In genomic region chr1:43472087-43472462, GRCh38 we compare ENCODE assay signal across 24 cellular contexts. TPM values are rescaled to one million over a fixed set of nuclear protein-coding genes. Genes with fewer than 3 reads are reported as not detected.
DNase-seq lines count a peak whose midpoint lies in the region; ATAC-seq and TF ChIP-seq lines count a peak whose summit lies in the region.
"Had no signal": no experiment of that assay in that cellular context is flagged by ENCODE, and none has a peak within 500 bp of the region (broad histone marks: within the 10 kb centered on the region; RNA-seq: fewer than 3 reads in every experiment).

No MANE protein-coding gene starts in this region.

- no peaks in the 10 kb centered on the region for H3K36me3 Mint-ChIP-seq in endodermal cell (ENCODE audit: low read depth)
- H3K36me3 Mint-ChIP-seq: natural killer cell had no signal

- CTCF ChIA-PET in RWPE1 (lab: Yijun Ruan, JAX) = no interaction called here

- H4K20me1 ChIP-seq in GM23248 (ENCODE audit: insufficient read depth) (no peaks in the 10 kb centered on the region), fibroblast of lung (ENCODE audit: control insufficient read depth, extremely low read depth, insufficient read depth, low read length) (no peaks in the 10 kb centered on the region)

- peak overlapping the region; percentile 68 for H3K14ac ChIP-seq in trophoblast cell (ENCODE audit: low read length)

- H3K27me3 ChIP-seq in GM23248 (replicated peaks; ENCODE audit: insufficient read depth) (no peaks in the 10 kb centered on the region), fibroblast of lung (ENCODE audit: control insufficient read depth, insufficient read depth, low read length) (no peaks in the 10 kb centered on the region), trophoblast cell (ENCODE audit: insufficient read depth, low read length) (no peaks in the 10 kb centered on the region), endodermal cell (ENCODE audit: control insufficient read depth, insufficient read depth, low read length, poor library complexity, severe bottlenecking) (no peaks in the 10 kb centered on the region)
- H3K27me3 ChIP-seq: heart right ventricle had no signal

- H3K27ac Mint-ChIP-seq in endodermal cell = no peak overlapping the region
- H3K27ac Mint-ChIP-seq: dendritic cell treated with granulocyte-macrophage colony-stimulating factor and Interleukin-4, amounts not matched to agents 40 ng/mL and 50 ng/mL, for 4 days; natural killer cell had no signal

- H3K4ac ChIP-seq in trophoblast cell (ENCODE audit: low read depth, low read length) = peak overlapping the region; percentile 82

- H4K8ac ChIP-seq in trophoblast cell (ENCODE audit: low read depth, low read length) = peak overlapping the region; percentile 69

- H3K4me3 ChIP-seq in GM23248 (no peak overlapping the region), fibroblast of lung (replicated peaks in 1 of 4; ENCODE audit: control extremely low read depth in 1 of 4, insufficient read depth in 1 of 4, low read depth in 3 of 4, low read length in 4 of 4) (no peak overlapping the region), trophoblast cell (ENCODE audit: low read depth, low read length) (no peak overlapping the region), endodermal cell (ENCODE audit: low read length) (no peak overlapping the region)
- H3K4me3 ChIP-seq: heart right ventricle, thoracic aorta had no signal

- H3K4me2 ChIP-seq in GM23248 (ENCODE audit: unreplicated experiment) (peak overlapping the region; percentile 33), fibroblast of lung (ENCODE audit: extremely low read depth, insufficient read depth, low read length) (no peak overlapping the region), trophoblast cell (ENCODE audit: low read length) (no peak overlapping the region)

- no peak overlapping the region; the same call in 1 of the 2 replicates for H3K9ac ChIP-seq in GM23248
- peak overlapping the region; percentile 8 for H3K9ac ChIP-seq in fibroblast of lung (ENCODE audit: insufficient read depth, low read length)
- H3K9ac ChIP-seq in trophoblast cell (ENCODE audit: low read length) = no peak overlapping the region
- no peak overlapping the region for H3K9ac ChIP-seq in endodermal cell (ENCODE audit: extremely low read depth, low read length, poor library complexity, severe bottlenecking)
- H3K9ac ChIP-seq: parathyroid adenoma had no signal

- 73 to 79% methylated on average over 5 of the region's 5 CpGs for WGBS in GM23248 (ENCODE audit: low coverage in 1 of 2, low lambda C conversion rate in 2 of 2, missing lambda C conversion rate in 2 of 2), 2 experiments
- no CpG with 5 or more reads among the region's 5 CpGs for WGBS in trophoblast cell (ENCODE audit: extremely low coverage, insufficient coverage, insufficient read length)
- 94 to 95% methylated on average over 4 to 5 of the region's 5 CpGs for WGBS in endodermal cell (ENCODE audit: insufficient coverage in 1 of 2, insufficient read length in 1 of 2), 2 experiments

- H3K9me3 Mint-ChIP-seq in endodermal cell = no peaks in the 10 kb centered on the region
- H3K9me3 Mint-ChIP-seq: activated T-cell treated with anti-CD3 and anti-CD28 coated beads, Interleukin-2, amount 50 U/mL, for 4 hours; dendritic cell treated with granulocyte-macrophage colony-stimulating factor and Interleukin-4, amounts not matched to agents 40 ng/mL and 50 ng/mL, for 4 days; natural killer cell had no signal

- DNase-seq in GM23248 (no peak), RWPE1 (ENCODE audit: low spot score) (no peak), fibroblast of lung (ENCODE audit: low read depth in 2 of 2) (no peak), trophoblast cell (no peak), endodermal cell (no peak), glomerular visceral epithelial cell (ENCODE audit: extremely low spot score) (no peak)
- DNase-seq in activated effector memory CD4-positive, alpha-beta T cell treated with anti-CD3 and anti-CD28 coated beads, Interleukin-2, amount 50 U/mL, for 16 hours = no peak
- DNase-seq: activated CD4-positive, alpha-beta T cell treated with anti-CD3 and anti-CD28 coated beads for 4 hours; activated naive CD4-positive, alpha-beta T cell treated with Interleukin-2 at 50 U/mL for 16 hours; activated T-cell treated with anti-CD3 and anti-CD28 coated beads, Interleukin-2, amount 50 U/mL, for 4 hours; DMS 273 treated with DMSO at 0.1 percent for 48 hours; heart right ventricle; left cardiac atrium; midbrain; natural killer cell; NCI-H2171; NK-92 treated with Interleukin-12 subunit alpha and Interleukin-12 subunit beta, amount 100 ng/mL, for 24 hours; right cardiac atrium; stimulated activated naive CD8-positive, alpha-beta T cell treated with anti-CD3 and anti-CD28 coated beads, Interleukin-15, Interleukin-2, amounts not matched to agents 100 U/mL and 50 U/mL, for 24 hours; T-helper 2 cell had no signal

- peak overlapping the region; percentile 94 for H2BK120ac ChIP-seq in trophoblast cell (ENCODE audit: insufficient read depth, low read length, poor library complexity)

- in situ Hi-C loops in GM23248 (cut with MboI) = no loop called here

- H4K91ac ChIP-seq in trophoblast cell (ENCODE audit: low read depth, low read length) = peak overlapping the region; percentile 77

- H3K18ac ChIP-seq in trophoblast cell (ENCODE audit: low read length) = no peak overlapping the region

- POLR2A ChIA-PET in RWPE1 (lab: Yijun Ruan, JAX; ENCODE audit: low non-redundant PET) = no interaction called here

- no peaks in the 10 kb centered on the region for H3K9me3 ChIP-seq in GM23248 (ENCODE audit: low read depth)
- no peaks in the 10 kb centered on the region for H3K9me3 ChIP-seq in fibroblast of lung (ENCODE audit: control insufficient read depth, insufficient read depth, low read depth, low read length)
- peaks cover 6% of the 10 kb centered on the region for H3K9me3 ChIP-seq in trophoblast cell (ENCODE audit: insufficient read depth, low read depth, low read length)
- H3K9me3 ChIP-seq in endodermal cell (ENCODE audit: control insufficient read depth, low read length) = no peaks in the 10 kb centered on the region
- H3K9me3 ChIP-seq: heart right ventricle, thoracic aorta had no signal

- H2BK12ac ChIP-seq in trophoblast cell (ENCODE audit: low read length) = peak overlapping the region; percentile 89

- no peaks in the 10 kb centered on the region for H3K79me2 ChIP-seq in GM23248 (ENCODE audit: insufficient read depth)
- no peaks in the 10 kb centered on the region for H3K79me2 ChIP-seq in fibroblast of lung (ENCODE audit: control insufficient read depth, insufficient read depth, low read length)
- H3K79me2 ChIP-seq in trophoblast cell (ENCODE audit: control insufficient read depth, insufficient read depth, low read length, poor library complexity) = peaks cover 2% of the 10 kb centered on the region
- H3K79me2 ChIP-seq: parathyroid adenoma had no signal

- H3K4me1 ChIP-seq in GM23248 (ENCODE audit: insufficient read depth) = peaks cover 34% of the 10 kb centered on the region
- H3K4me1 ChIP-seq in fibroblast of lung (ENCODE audit: control insufficient read depth, extremely low read depth, insufficient read depth, low read length) = peaks cover 21% of the 10 kb centered on the region
- peaks cover 6 to 16% of the 10 kb centered on the region in 2 experiments for H3K4me1 ChIP-seq in trophoblast cell (ENCODE audit: control insufficient read depth in 1 of 2, insufficient read depth in 2 of 2, low read length in 2 of 2)
- H3K4me1 ChIP-seq in endodermal cell (ENCODE audit: control insufficient read depth, insufficient read depth, low read length) = peaks cover 5% of the 10 kb centered on the region
- H3K4me1 ChIP-seq: parathyroid adenoma had no signal

- TF ChIP-seq CTCF in RWPE1 (conservative IDR thresholded peaks at IDR 0.05; ENCODE audit: low read depth) (no peak), fibroblast of lung (conservative IDR thresholded peaks at IDR 0.05 in 1 of 2, IDR thresholded peaks at IDR 0.05 in 1 of 2; ENCODE audit: low read depth in 1 of 2, low read length in 2 of 2) (no peak), endodermal cell (conservative IDR thresholded peaks at IDR 0.05) (no peak)

- H2AFZ ChIP-seq in GM23248 (no peak overlapping the region), fibroblast of lung (ENCODE audit: low read length) (peak overlapping the region; percentile 9), trophoblast cell (ENCODE audit: insufficient read depth, low read length, poor library complexity) (no peak overlapping the region)
- H2AFZ ChIP-seq: parathyroid adenoma had no signal

- ATAC-seq in HG02970 (IDR thresholded peaks at IDR 0.05; ENCODE audit: low FRiP score, unreplicated experiment) = no peak
- ATAC-seq: activated T-cell treated with anti-CD3 and anti-CD28 coated beads, Interleukin-2, amount 50 U/mL, for 4 hours; natural killer cell; stimulated activated naive CD8-positive, alpha-beta T cell treated with anti-CD3 and anti-CD28 coated beads, Interleukin-15, Interleukin-2, amounts not matched to agents 100 U/mL and 50 U/mL, for 24 hours had no signal

- peaks cover 34% of the 10 kb centered on the region for H3F3A ChIP-seq in GM23248 (ENCODE audit: insufficient read depth)

- peaks cover 29% of the 10 kb centered on the region for H3K79me1 ChIP-seq in trophoblast cell (ENCODE audit: low read length)

- H3K23ac ChIP-seq in trophoblast cell (ENCODE audit: low read length) = no peak overlapping the region

- no peak overlapping the region for H4K12ac ChIP-seq in trophoblast cell (ENCODE audit: low read depth, low read length)

- H3K27ac ChIP-seq in GM23248 (peak overlapping the region; percentile 72), RWPE1 (peak overlapping the region; percentile 58; the same call in 1 of the 2 replicates), fibroblast of lung (ENCODE audit: insufficient read depth, low read length) (peak overlapping the region; percentile 81), trophoblast cell (ENCODE audit: low read depth, low read length) (peak overlapping the region; percentile 48), endodermal cell (ENCODE audit: low read depth, low read length) (no peak overlapping the region)
- H3K27ac ChIP-seq: parathyroid adenoma, thoracic aorta had no signal

- H2AK5ac ChIP-seq in trophoblast cell (ENCODE audit: low read length) = peak overlapping the region; percentile 9

- H3K4me3 Mint-ChIP-seq in endodermal cell = no peak overlapping the region
- H3K4me3 Mint-ChIP-seq: activated T-cell treated with anti-CD3 and anti-CD28 coated beads, Interleukin-2, amount 50 U/mL, for 4 hours; dendritic cell treated with granulocyte-macrophage colony-stimulating factor and Interleukin-4, amounts not matched to agents 40 ng/mL and 50 ng/mL, for 4 days; natural killer cell had no signal

- H3K36me3 ChIP-seq in GM23248 (ENCODE audit: low read depth) = no peaks in the 10 kb centered on the region
- no peaks in the 10 kb centered on the region for H3K36me3 ChIP-seq in fibroblast of lung (ENCODE audit: control insufficient read depth, insufficient read depth, low read length)
- H3K36me3 ChIP-seq in trophoblast cell (ENCODE audit: control insufficient read depth in 1 of 2, insufficient read depth in 2 of 2, low read length in 2 of 2) = no peaks in the 10 kb centered on the region
- no peaks in the 10 kb centered on the region for H3K36me3 ChIP-seq in endodermal cell (ENCODE audit: control insufficient read depth, insufficient read depth, low read length)
- H3K36me3 ChIP-seq: heart right ventricle, thoracic aorta had no signal

- peaks cover 4% of the 10 kb centered on the region; the same call in 1 of the 2 replicates for H3K9me2 ChIP-seq in GM23248 (ENCODE audit: insufficient read depth)

- peaks cover 10% of the 10 kb centered on the region for H3K4me1 Mint-ChIP-seq in endodermal cell
- H3K4me1 Mint-ChIP-seq: natural killer cell had no signal

- peaks cover 2% of the 10 kb centered on the region for H3K27me3 Mint-ChIP-seq in endodermal cell (ENCODE audit: insufficient read depth)

- peak overlapping the region; percentile 83 for H2BK5ac ChIP-seq in trophoblast cell (ENCODE audit: low read depth, low read length, poor library complexity)

RNA-seq across cellular contexts. Expression of gene HYI, which starts 18.3 kb away (rescaled TPM):
- total RNA-seq in GM23248 (2014; rRNA removed; shearing (Covaris generic)) = 28.5 and 35.7 TPM in 2 replicates
- polyA plus RNA-seq in GM23248 (2016; fragmentation: Nextera tagmentation; extraction: Ambion mirVana) (17.4 and 21.0 TPM in 2 replicates), fibroblast of lung (24.6 and 26.3 TPM in 2 replicates)
- total RNA-seq in fibroblast of lung (30.8 and 36.5 TPM in 2 replicates), endodermal cell (10 to 100 TPM; 34.4 to 34.8 TPM)
- 46.5 and 49.4 TPM in 2 replicates for polyA plus RNA-seq in fibroblast of lung (2012)
- 29.5 and 33.4 TPM in 2 replicates for polyA minus RNA-seq in fibroblast of lung (ENCODE audit: low replicate concordance)
- polyA plus RNA-seq in trophoblast cell (2013) = 23.9 and 24.7 TPM in 2 replicates
- polyA plus RNA-seq in endodermal cell (2013, experiment 1 of 2) = 29.7 TPM
- polyA plus RNA-seq in endodermal cell (2013, experiment 2 of 2) = 25.6 TPM

RNA-seq across cellular contexts. Expression of gene PTPRF, which starts 58.6 kb away (rescaled TPM):
- total RNA-seq in GM23248 (2014; rRNA removed; shearing (Covaris generic)) = 15.0 and 16.3 TPM in 2 replicates
- polyA plus RNA-seq in GM23248 (2016; fragmentation: Nextera tagmentation; extraction: Ambion mirVana) (14.0 and 14.7 TPM in 2 replicates), fibroblast of lung (39.5 and 52.0 TPM in 2 replicates)
- total RNA-seq in fibroblast of lung (23.9 and 45.2 TPM in 2 replicates), endodermal cell (100 to 1,000 TPM; 203 to 250 TPM)
- polyA plus RNA-seq in fibroblast of lung (2012) = 48.9 and 75.8 TPM in 2 replicates
- polyA minus RNA-seq in fibroblast of lung (ENCODE audit: low replicate concordance) = 242 and 244 TPM in 2 replicates
- 205 TPM in 2 replicates for polyA plus RNA-seq in trophoblast cell (2013)
- polyA plus RNA-seq in endodermal cell (2013, experiment 1 of 2) = 145 TPM
- polyA plus RNA-seq in endodermal cell (2013, experiment 2 of 2) = 130 TPM
